In the genomic region with DNA sequence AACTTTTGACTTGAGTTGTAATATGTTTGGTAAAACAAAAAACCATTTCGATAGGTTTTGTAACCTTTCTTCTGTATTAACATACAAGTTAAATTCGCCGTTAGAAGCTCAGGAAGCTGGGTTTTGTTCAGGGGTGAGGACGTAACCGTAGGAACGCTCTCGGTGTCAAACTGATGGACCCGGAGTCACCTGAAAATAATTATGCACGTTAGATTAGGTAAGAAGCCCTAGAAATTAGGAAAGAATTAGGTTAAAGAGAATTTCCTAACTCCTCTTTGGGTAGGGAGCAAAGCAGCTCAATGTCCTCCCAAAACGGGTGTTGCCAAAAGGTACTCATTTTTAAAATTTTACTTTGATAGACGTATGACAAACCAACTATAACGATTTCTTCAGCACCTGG, we compare ENCODE assay signal across 8 cellular contexts. TPM values are rescaled to one million over a fixed set of nuclear protein-coding genes. Genes with fewer than 3 reads are reported as not detected.
A peak's percentile ranks its signal among the peaks of the same experiment; 100 is the strongest.
DNase-seq lines count a peak whose midpoint lies in the region; ATAC-seq and TF ChIP-seq lines count a peak whose summit lies in the region.

No MANE protein-coding gene starts in this region.

- ATAC-seq in natural killer cell treated with Interleukin-12 subunit alpha and Interleukin-12 subunit beta and Interleukin-15 and Interleukin-18, amount 100 ng/mL, for 72 hours = no peak
- ATAC-seq in GM21360 (IDR thresholded peaks at IDR 0.05; ENCODE audit: unreplicated experiment) (no peak), HG02870 (IDR thresholded peaks at IDR 0.05; ENCODE audit: unreplicated experiment) (no peak), HG03139 (IDR thresholded peaks at IDR 0.05; ENCODE audit: unreplicated experiment) (no peak)

- peaks cover 2% of the 10 kb centered on the region for H3K36me3 Mint-ChIP-seq in IgD-negative memory B cell
- no peaks in the 10 kb centered on the region for H3K36me3 Mint-ChIP-seq in natural killer cell treated with Interleukin-12 subunit alpha and Interleukin-12 subunit beta and Interleukin-15 and Interleukin-18, amount 100 ng/mL, for 72 hours

- peaks cover 23 to 42% (median 33%) of the 10 kb centered on the region in 3 donors for H3K4me1 Mint-ChIP-seq in IgD-negative memory B cell
- H3K4me1 Mint-ChIP-seq in natural killer cell treated with Interleukin-12 subunit alpha and Interleukin-12 subunit beta and Interleukin-15 and Interleukin-18, amount 100 ng/mL, for 72 hours (ENCODE audit: low read depth in 2 of 2) = peaks cover 46 to 49% of the 10 kb centered on the region in 2 donors

- peaks cover 35% of the 10 kb centered on the region for H4K20me1 ChIP-seq in BLaER1

- intact Hi-C loops in colonic mucosa (cut with DNase I) = loop anchor here (10.0 kb wide), 1 partner anchor 52 kb away; no protein-coding TSS in a partner anchor

- no peaks in the 10 kb centered on the region for H3K9me3 Mint-ChIP-seq in IgD-negative memory B cell
- H3K9me3 Mint-ChIP-seq in natural killer cell treated with Interleukin-12 subunit alpha and Interleukin-12 subunit beta and Interleukin-15 and Interleukin-18, amount 100 ng/mL, for 72 hours = no peaks in the 10 kb centered on the region

- H3K4me2 ChIP-seq in BLaER1 = peak overlapping the region; percentile 85

- peak overlapping the region; percentile 88 to 99 (median 97) for H3K27ac Mint-ChIP-seq in IgD-negative memory B cell
- H3K27ac Mint-ChIP-seq in natural killer cell treated with Interleukin-12 subunit alpha and Interleukin-12 subunit beta and Interleukin-15 and Interleukin-18, amount 100 ng/mL, for 72 hours = peak overlapping the region; percentile 96 to 97

- no peak for DNase-seq in colonic mucosa
- no peak for DNase-seq in natural killer cell treated with Interleukin-12 subunit alpha and Interleukin-12 subunit beta and Interleukin-15 and Interleukin-18, amount 100 ng/mL, for 72 hours (ENCODE audit: low spot score)
- no peak for DNase-seq in NCI-H446 (lab: John Stamatoyannopoulos, UW)

- H3K4me1 ChIP-seq in BLaER1 (peaks cover 21% of the 10 kb centered on the region), colonic mucosa (no peaks in the 10 kb centered on the region)

- H3K27me3 ChIP-seq in BLaER1 = no peaks in the 10 kb centered on the region
- no peaks in the 10 kb centered on the region for H3K27me3 ChIP-seq in colonic mucosa

- no peaks in the 10 kb centered on the region for H3K27me3 Mint-ChIP-seq in IgD-negative memory B cell
- no peaks in the 10 kb centered on the region for H3K27me3 Mint-ChIP-seq in natural killer cell treated with Interleukin-12 subunit alpha and Interleukin-12 subunit beta and Interleukin-15 and Interleukin-18, amount 100 ng/mL, for 72 hours

- H3K9me3 ChIP-seq in BLaER1 (peaks cover 11% of the 10 kb centered on the region; the same call in 1 of the 2 replicates), colonic mucosa (no peaks in the 10 kb centered on the region)

- H3K36me3 ChIP-seq in BLaER1 (peaks cover 15% of the 10 kb centered on the region), colonic mucosa (no peaks in the 10 kb centered on the region)

- H3K4me3 ChIP-seq in BLaER1 = peak overlapping the region; percentile 90
- peak overlapping the region; percentile 93 for H3K4me3 ChIP-seq in colonic mucosa

- peak overlapping the region; percentile 96 to 98 (median 98) for H3K4me3 Mint-ChIP-seq in IgD-negative memory B cell
- H3K4me3 Mint-ChIP-seq in natural killer cell treated with Interleukin-12 subunit alpha and Interleukin-12 subunit beta and Interleukin-15 and Interleukin-18, amount 100 ng/mL, for 72 hours = peak overlapping the region; percentile 92

- H3K9ac ChIP-seq in BLaER1 (peak overlapping the region; percentile 91), colonic mucosa (ENCODE audit: low read depth in 2 of 2, low read length in 2 of 2) (peak overlapping the region; percentile 35 to 89)

- TF ChIP-seq CTCF in colonic mucosa (IDR thresholded peaks at IDR 0.05) = no peak

- H3K27ac ChIP-seq in BLaER1 (peak overlapping the region; percentile 92), colonic mucosa (peak overlapping the region; percentile 98)

RNA-seq across cellular contexts. Expression of a gene that starts 0.9 kb away (rescaled TPM):
- 31.9 TPM for polyA plus RNA-seq in IgD-negative memory B cell
- total RNA-seq in colonic mucosa = 10 to 100 TPM; 33.8 to 72.3 TPM
- 10 to 100 TPM; 41.2 to 63.6 TPM for total RNA-seq in natural killer cell treated with Interleukin-12 subunit alpha and Interleukin-12 subunit beta and Interleukin-15 and Interleukin-18, amount 100 ng/mL, for 72 hours

RNA-seq across cellular contexts. Expression of a gene that starts 44.0 kb away (rescaled TPM):
- polyA plus RNA-seq in IgD-negative memory B cell = 0.31 TPM
- total RNA-seq in colonic mucosa = 1 to 10 TPM in 1 of 2 donors, under 1 TPM in 1; 0.74 to 1.2 TPM
- total RNA-seq in natural killer cell treated with Interleukin-12 subunit alpha and Interleukin-12 subunit beta and Interleukin-15 and Interleukin-18, amount 100 ng/mL, for 72 hours = 1 to 10 TPM in 1 of 2 donors, under 1 TPM in 1; 0.76 to 2.1 TPM
